ENCODE assay signal across 24 cellular contexts in the genomic region with DNA sequence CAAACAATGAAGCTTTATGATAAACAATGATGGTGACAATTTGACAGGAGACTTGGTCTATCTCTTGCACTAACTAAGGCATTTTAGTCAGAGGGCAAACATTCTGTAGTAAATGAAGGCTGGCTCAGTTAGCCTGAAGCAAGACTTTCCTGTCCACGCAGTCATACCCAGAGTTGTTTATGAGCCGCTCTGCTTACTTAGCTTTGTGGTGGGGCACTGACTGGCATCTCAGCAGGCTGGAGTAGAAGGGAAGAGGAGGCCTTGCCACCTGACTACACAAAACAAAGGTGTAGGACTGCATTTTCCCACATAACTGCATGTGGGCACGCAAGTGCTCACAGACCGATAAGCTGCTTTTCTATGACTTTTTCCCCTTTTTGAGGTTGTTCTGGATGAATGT.
"Had no signal": no experiment of that assay in that cellular context is flagged by ENCODE, and none has a peak within 500 bp of the region (broad histone marks: within the 10 kb centered on the region; RNA-seq: fewer than 3 reads in every experiment).

No MANE protein-coding gene starts in this region.

- H3K4me3 ChIP-seq: cardiac muscle cell, PC-9 had no signal

- H3K27ac Mint-ChIP-seq: activated naive CD4-positive, alpha-beta T cell treated with anti-CD3 and anti-CD28 coated beads, Interleukin-2, amount 50 U/mL, for 72 hours; activated naive CD8-positive, alpha-beta T cell treated with anti-CD3 and anti-CD28 coated beads, Interleukin-2, amount 50 U/mL, for 24 hours; T-helper 17 cell had no signal

- H3K36me3 ChIP-seq: brain microvascular endothelial cell, cardiac muscle cell, WERI-Rb-1 had no signal

- DNase-seq: activated CD4-positive, alpha-beta T cell treated with anti-CD3 and anti-CD28 coated beads for 48 hours; activated CD4-positive, alpha-beta T cell treated with anti-CD3 and anti-CD28 coated beads, Interleukin-2, amount 50 U/mL, for 48 hours; activated CD8-positive, alpha-beta memory T cell treated with anti-CD3 and anti-CD28 coated beads for 24 hours; activated effector memory CD4-positive, alpha-beta T cell treated with anti-CD3 and anti-CD28 coated beads, Interleukin-2, amount 50 U/mL, for 16 hours; activated naive CD4-positive, alpha-beta T cell treated with Interleukin-2 at 50 U/mL for 16 hours; activated naive CD8-positive, alpha-beta T cell treated with anti-CD3 and anti-CD28 coated beads, Interleukin-2, amount 50 U/mL, for 24 hours; activated T-cell treated with anti-CD3 and anti-CD28 coated beads, Interleukin-2, amount 50 U/mL, for 4 hours; amniotic stem cell; brain microvascular endothelial cell; KG1; MM.1S; NCI-H1105; NCI-H1436; NCI-H1694 treated with DMSO at 0.1 percent for 48 hours; NCI-H2029 treated with DMSO at 0.1 percent for 48 hours; NCI-H510A treated with DMSO at 0.1 percent for 48 hours; NCI-H69; PC-9; SHP77 treated with DMSO at 0.1 percent for 48 hours; T-helper 17 cell; T-helper 9 cell; WERI-Rb-1 had no signal

- H3K4me2 ChIP-seq: PC-9 had no signal

- ATAC-seq: activated naive CD8-positive, alpha-beta T cell treated with anti-CD3 and anti-CD28 coated beads, Interleukin-2, amount 50 U/mL, for 24 hours; activated T-cell treated with anti-CD3 and anti-CD28 coated beads, Interleukin-2, amount 50 U/mL, for 4 hours; T-helper 17 cell had no signal

- H3K27ac ChIP-seq: brain microvascular endothelial cell, cardiac muscle cell, PC-9, WERI-Rb-1 had no signal

- H3K9me3 Mint-ChIP-seq: activated naive CD4-positive, alpha-beta T cell treated with anti-CD3 and anti-CD28 coated beads, Interleukin-2, amount 50 U/mL, for 72 hours; activated naive CD8-positive, alpha-beta T cell treated with anti-CD3 and anti-CD28 coated beads, Interleukin-2, amount 50 U/mL, for 24 hours; activated T-cell treated with anti-CD3 and anti-CD28 coated beads, Interleukin-2, amount 50 U/mL, for 4 hours had no signal

- H3K27me3 ChIP-seq: brain microvascular endothelial cell, cardiac muscle cell had no signal

- H3K4me1 Mint-ChIP-seq: activated naive CD8-positive, alpha-beta T cell treated with anti-CD3 and anti-CD28 coated beads, Interleukin-2, amount 50 U/mL, for 24 hours had no signal

- H2AFZ ChIP-seq: PC-9 had no signal

- H3K27me3 Mint-ChIP-seq: activated naive CD8-positive, alpha-beta T cell treated with anti-CD3 and anti-CD28 coated beads, Interleukin-2, amount 50 U/mL, for 24 hours had no signal

- H3K4me3 Mint-ChIP-seq: activated naive CD8-positive, alpha-beta T cell treated with anti-CD3 and anti-CD28 coated beads, Interleukin-2, amount 50 U/mL, for 24 hours; activated T-cell treated with anti-CD3 and anti-CD28 coated beads, Interleukin-2, amount 50 U/mL, for 4 hours; T-helper 17 cell had no signal
